10 cellular contexts compared by ENCODE assay signal in genomic region chr16:16075463-16076399, GRCh38.
A peak's percentile ranks its signal among the peaks of the same experiment; 100 is the strongest.
DNase-seq lines count a peak whose midpoint lies in the region; ATAC-seq and TF ChIP-seq lines count a peak whose summit lies in the region.
"Had no signal": no experiment of that assay in that cellular context is flagged by ENCODE, and none has a peak within 500 bp of the region (broad histone marks: within the 10 kb centered on the region; RNA-seq: fewer than 3 reads in every experiment).

No MANE protein-coding gene starts in this region.

- CTCF ChIA-PET in IMR-90 (lab: Yijun Ruan, JAX): interaction anchor here (1.0 kb wide), 1 partner anchor 473 kb away, joined by 3 read pairs; no protein-coding TSS in a partner anchor

- no peak overlapping the region for H3K4me3 ChIP-seq in IMR-90 (ENCODE audit: insufficient read depth, low read depth, low read length)
- no peak overlapping the region for H3K4me3 ChIP-seq in ascending aorta
- no peak overlapping the region for H3K4me3 ChIP-seq in stomach

- peak overlapping the region; percentile 79 for H2AK5ac ChIP-seq in IMR-90 (ENCODE audit: low read depth, low read length)

- peaks cover 34 to 80% of the 10 kb centered on the region in 2 experiments for H3K79me1 ChIP-seq in IMR-90 (ENCODE audit: low read depth in 1 of 2, low read length in 2 of 2)

- no peak for TF ChIP-seq CTCF in IMR-90 (conservative IDR thresholded peaks at IDR 0.05; ENCODE audit: low read depth, low read length)
- TF ChIP-seq CTCF in ascending aorta (IDR thresholded peaks at IDR 0.05): no peak
- TF ChIP-seq CTCF in stomach (IDR thresholded peaks at IDR 0.05): no peak

- peaks cover 32% of the 10 kb centered on the region for H3K4me1 ChIP-seq in IMR-90 (ENCODE audit: control insufficient read depth, insufficient read depth, low read length)
- H3K4me1 ChIP-seq in ascending aorta: peaks cover 17 to 43% of the 10 kb centered on the region in 2 donors
- H3K4me1 ChIP-seq in stomach: peaks cover 27 to 81% (median 55%) of the 10 kb centered on the region in 4 donors

- H4K5ac ChIP-seq in IMR-90 (ENCODE audit: low read depth, low read length): peak overlapping the region; percentile 8; the same call in 1 of the 2 replicates

- peak overlapping the region; percentile 68 for H3K27ac ChIP-seq in IMR-90 (ENCODE audit: insufficient read depth, low read length)
- peak overlapping the region; percentile 33 to 74 for H3K27ac ChIP-seq in ascending aorta
- H3K27ac ChIP-seq in stomach: peak overlapping the region in 4 of 5 donors; percentile 47 to 80 (median 68)

- peak overlapping the region; percentile 74 for H2BK15ac ChIP-seq in IMR-90 (ENCODE audit: low read depth, low read length)

- no TSS peak for BruUV-seq in IMR-90 (replicated peaks; lab: Mats Ljungman, UMichigan)

- peak overlapping the region; percentile 6; the same call in 1 of the 2 replicates for H3K9ac ChIP-seq in IMR-90 (ENCODE audit: low read depth, low read length)

- peak overlapping the region; percentile 87 for H3K14ac ChIP-seq in IMR-90 (replicated peaks; ENCODE audit: low read depth, low read length)

- DNase-seq in IMR-90: peak; percentile 41
- peak; percentile 55 to 83 for DNase-seq in ascending aorta (ENCODE audit: low spot score in 2 of 2)
- DNase-seq in left lobe of liver (ENCODE audit: low spot score): peak; percentile 51
- peak; percentile 46 for DNase-seq in stomach
- no peak for DNase-seq in DMS 273 treated with DMSO at 0.1 percent for 48 hours (lab: John Stamatoyannopoulos, UW)
- no peak for DNase-seq in NCI-H2107 treated with DMSO at 0.1 percent for 48 hours (lab: John Stamatoyannopoulos, UW; ENCODE audit: unreplicated experiment)
- DNase-seq in stimulated activated CD4-positive, alpha-beta T cell treated with anti-CD3 and anti-CD28 coated beads, Interleukin-2, amount 100 ng/mL, for 48 hours: no peak
- DNase-seq: mesendoderm, NCI-H1694 had no signal

- peak overlapping the region; percentile 57 for H2AFZ ChIP-seq in IMR-90 (replicated peaks; ENCODE audit: low read length, poor library complexity)

- TF ChIP-seq RAD21 in IMR-90 (IDR thresholded peaks at IDR 0.05; ENCODE audit: low read length): no peak

- peak overlapping the region; percentile 45; the same call in 1 of the 2 replicates for H3K23ac ChIP-seq in IMR-90 (ENCODE audit: low read depth, low read length)

- H2BK120ac ChIP-seq in IMR-90 (ENCODE audit: low read depth, low read length): peak overlapping the region; percentile 90

- peak overlapping the region; percentile 57 for H2AK9ac ChIP-seq in IMR-90 (replicated peaks; ENCODE audit: low read depth, low read length, poor library complexity)

- in situ Hi-C loops in IMR-90 (cut with MboI; ENCODE audit: low sequenced_read_pairs): no loop called here

- ATAC-seq in IMR-90 (ENCODE audit: low read depth) (no peak), left lobe of liver (peak; percentile 44), GM18519 (IDR thresholded peaks at IDR 0.05; ENCODE audit: low FRiP score, unreplicated experiment) (no peak)

- peak overlapping the region; percentile 27; the same call in 1 of the 2 replicates for H3K18ac ChIP-seq in IMR-90 (ENCODE audit: low read depth, low read length)

- H2BK20ac ChIP-seq in IMR-90 (ENCODE audit: low read depth, low read length): peak overlapping the region; percentile 72

- TF ChIP-seq EP300 in stomach (IDR thresholded peaks at IDR 0.05): no peak

- TF ChIP-seq POLR2A in IMR-90 (IDR thresholded peaks at IDR 0.05; ENCODE audit: low read depth, low read length): no peak
- TF ChIP-seq POLR2A in stomach (IDR thresholded peaks at IDR 0.05): no peak

- peak overlapping the region; percentile 22 to 67; a peak in 3 of 4 replicates for H4K8ac ChIP-seq in IMR-90 (ENCODE audit: low read depth in 2 of 2, low read length in 2 of 2)

- POLR2A ChIA-PET in IMR-90 (lab: Charles Lee; ENCODE audit: unreplicated experiment): no interaction called here

- WGBS in IMR-90 (ENCODE audit: extremely low coverage in 2 of 2, insufficient read length in 1 of 2), 2 experiments: 91% methylated on average over 15 of the region's 29 CpGs; no CpG with 5 or more reads in 1 of the 2 experiments
- WGBS in stomach, 5 donors: 83 to 90% (median 86%) methylated on average over 26 to 29 of the region's 29 CpGs

- H3K36me3 ChIP-seq in IMR-90 (ENCODE audit: control insufficient read depth, insufficient read depth, low read length): peaks cover 79% of the 10 kb centered on the region
- peaks cover 38 to 58% of the 10 kb centered on the region in 2 donors for H3K36me3 ChIP-seq in ascending aorta
- peaks cover 50 to 91% (median 86%) of the 10 kb centered on the region in 4 donors for H3K36me3 ChIP-seq in stomach

- H4K91ac ChIP-seq in IMR-90 (ENCODE audit: insufficient read depth, low read depth, low read length): peak overlapping the region; percentile 78

- intact Hi-C loops in IMR-90 (cut with micrococcal nuclease) (no loop called here), ascending aorta (cut with DNase I) (loop anchor here (1.0 kb wide), 1 partner anchor 11 kb away; no protein-coding TSS in a partner anchor), stomach (cut with DNase I; ENCODE audit: low total_unique reads) (no loop called here)

- no peak overlapping the region for H3K56ac ChIP-seq in IMR-90 (ENCODE audit: extremely low read depth, insufficient read depth, low read length)

- peaks cover 43% of the 10 kb centered on the region for H3K9me1 ChIP-seq in IMR-90 (ENCODE audit: insufficient read depth, low read length)

- peak overlapping the region; percentile 49 for H2BK5ac ChIP-seq in IMR-90 (ENCODE audit: low read depth, low read length, poor library complexity, severe bottlenecking)

- H4K20me1 ChIP-seq in IMR-90 (ENCODE audit: insufficient read depth, low read length): peaks cover 19% of the 10 kb centered on the region

- no peaks in the 10 kb centered on the region for H3K9me3 ChIP-seq in IMR-90 (ENCODE audit: control insufficient read depth, insufficient read depth, low read length)
- no peaks in the 10 kb centered on the region for H3K9me3 ChIP-seq in ascending aorta
- no peaks in the 10 kb centered on the region for H3K9me3 ChIP-seq in stomach

- H3K4me2 ChIP-seq in IMR-90 (ENCODE audit: low read depth, low read length): no peak overlapping the region

- H3K27me3 ChIP-seq in IMR-90 (ENCODE audit: control insufficient read depth, insufficient read depth, low read length) (no peaks in the 10 kb centered on the region), ascending aorta (no peaks in the 10 kb centered on the region), stomach (no peaks in the 10 kb centered on the region)

- dilution Hi-C loops in IMR-90 (cut with HindIII; ENCODE audit: low sequenced_read_pairs, unreplicated experiment): no loop called here

- H3K4ac ChIP-seq in IMR-90 (ENCODE audit: low read depth, low read length): peak overlapping the region; percentile 91

TF ChIP-seq in IMR-90, 13 proteins besides CTCF, POLR2A, EP300 and RAD21:
- no peak for TF ChIP-seq NFE2L2 (IDR thresholded peaks at IDR 0.05; ENCODE audit: low read depth, low read length)
- TF ChIP-seq CEBPB (IDR thresholded peaks at IDR 0.05; ENCODE audit: low read depth, low read length): 0 out of 2 replicates have a peak, but pooled peaks have one; percentile 42
- no peak for TF ChIP-seq CHD1 (IDR thresholded peaks at IDR 0.05; ENCODE audit: low read depth, low read length)

Comparison
In these comparisons a context has a peak if more than half of its experiments do, and no peak if none do; other contexts are left out.
1. DNase-seq: peak in IMR-90 (single experiment), ascending aorta (2 of 2), left lobe of liver (single experiment) and stomach (single experiment); none in DMS 273 treated with DMSO at 0.1 percent for 48 hours (single experiment), NCI-H2107 treated with DMSO at 0.1 percent for 48 hours (single experiment) and stimulated activated CD4-positive, alpha-beta T cell treated with anti-CD3 and anti-CD28 coated beads, Interleukin-2, amount 100 ng/mL, for 48 hours (0 of 2).
2. Peak in every context shown above with its lines, with median percentiles within 50 percentile points of each other: H3K27ac ChIP-seq.